Comparison of ENCODE assay signal across 24 cellular contexts in genomic region chr1:31401241-31401640, GRCh38. TPM values are rescaled to one million over a fixed set of nuclear protein-coding genes. Genes with fewer than 3 reads are reported as not detected.
DNase-seq lines count a peak whose midpoint lies in the region; ATAC-seq and TF ChIP-seq lines count a peak whose summit lies in the region.
"Had no signal": no experiment of that assay in that cellular context is flagged by ENCODE, and none has a peak within 500 bp of the region (broad histone marks: within the 10 kb centered on the region; RNA-seq: fewer than 3 reads in every experiment).

No MANE protein-coding gene starts in this region.

- no peaks in the 10 kb centered on the region for H3K4me1 ChIP-seq in breast epithelium
- peaks cover 18% of the 10 kb centered on the region for H3K4me1 ChIP-seq in adipocyte (ENCODE audit: control insufficient read depth, insufficient read depth, low read length)
- H3K4me1 ChIP-seq: adrenal gland, upper lobe of right lung had no signal

- POLR2A ChIA-PET in MCF 10A (lab: Yijun Ruan, JAX), result no interaction called here

- TF ChIP-seq POLR2A in breast epithelium (IDR thresholded peaks at IDR 0.05), result no peak

- no peaks in the 10 kb centered on the region for H3K27me3 Mint-ChIP-seq in MCF 10A (ENCODE audit: insufficient read depth, unreplicated experiment)
- peaks cover 0 to 7% (median 3%) of the 10 kb centered on the region in 3 donors for H3K27me3 Mint-ChIP-seq in CD14-positive monocyte (ENCODE audit: low read depth in 3 of 3)

- no peak for DNase-seq in MCF 10A (ENCODE audit: unreplicated experiment)
- no peak for DNase-seq in breast epithelium (ENCODE audit: low spot score in 2 of 2)
- DNase-seq in adipocyte (ENCODE audit: low read depth), result peak; percentile 14
- no peak for DNase-seq in epithelial cell of proximal tubule (ENCODE audit: low read depth)
- DNase-seq in CD14-positive monocyte (ENCODE audit: low spot score), result no peak
- DNase-seq in GM13976 (ENCODE audit: low spot score), result no peak
- no peak for DNase-seq in GM13977 (ENCODE audit: low spot score)
- DNase-seq: activated CD8-positive, alpha-beta T cell treated with anti-CD3 and anti-CD28 coated beads, Interleukin-2, amount 10 ng/mL, durations not matched to agents 7 days and 5 days; adrenal gland; COR-L47; DMS79; head of caudate nucleus; NCI-H1417 treated with DMSO at 0.1 percent for 48 hours; NCI-H2081 treated with DMSO at 0.1 percent for 48 hours; nucleus accumbens; SHP77 treated with DMSO at 0.1 percent for 48 hours; T-cell; upper lobe of right lung had no signal

- TF ChIP-seq CTCF in MCF 10A (IDR thresholded peaks at IDR 0.05; ENCODE audit: unreplicated experiment) (peak; percentile 7), breast epithelium (IDR thresholded peaks at IDR 0.05) (no peak), epithelial cell of proximal tubule (conservative IDR thresholded peaks at IDR 0.05; ENCODE audit: low read depth, low read length) (peak; percentile 2), CD14-positive monocyte (IDR thresholded peaks at IDR 0.05) (no peak), GM13976 (IDR thresholded peaks at IDR 0.05; ENCODE audit: borderline replicate concordance, control extremely low read depth, extremely low read depth, insufficient read depth, missing control alignments) (no peak), GM13977 (IDR thresholded peaks at IDR 0.05; ENCODE audit: extremely low read depth, insufficient read depth, missing control alignments) (no peak)

- H3K27ac Mint-ChIP-seq in MCF 10A (ENCODE audit: low read depth, unreplicated experiment) (no peak overlapping the region), CD14-positive monocyte (no peak overlapping the region)
- H3K27ac Mint-ChIP-seq: activated CD8-positive, alpha-beta T cell treated with anti-CD3 and anti-CD28 coated beads, Interleukin-2, amount 10 ng/mL, durations not matched to agents 7 days and 5 days; T-cell had no signal

- H3K36me3 Mint-ChIP-seq in MCF 10A (ENCODE audit: insufficient read depth, unreplicated experiment), result no peaks in the 10 kb centered on the region
- H3K36me3 Mint-ChIP-seq in CD14-positive monocyte, result no peaks in the 10 kb centered on the region
- H3K36me3 Mint-ChIP-seq: T-cell had no signal

- H3K9me3 Mint-ChIP-seq in MCF 10A (ENCODE audit: unreplicated experiment) (no peaks in the 10 kb centered on the region), CD14-positive monocyte (no peaks in the 10 kb centered on the region)
- H3K9me3 Mint-ChIP-seq: T-cell had no signal

- H3K27me3 ChIP-seq in breast epithelium, result no peaks in the 10 kb centered on the region
- H3K27me3 ChIP-seq in adipocyte (replicated peaks; ENCODE audit: control insufficient read depth, insufficient read depth, low read length), result no peaks in the 10 kb centered on the region
- H3K27me3 ChIP-seq: adrenal gland, BLaER1, cardiac muscle cell, upper lobe of right lung had no signal

- H3K9ac ChIP-seq in adipocyte (ENCODE audit: low read length), result no peak overlapping the region
- H3K9ac ChIP-seq: BLaER1 had no signal

- intact Hi-C loops in MCF 10A (cut with micrococcal nuclease) (no loop called here), breast epithelium (cut with DNase I; ENCODE audit: low total_unique reads) (no loop called here), CD14-positive monocyte (cut with micrococcal nuclease) (no loop called here)

- H3K36me3 ChIP-seq in breast epithelium (no peaks in the 10 kb centered on the region), adipocyte (ENCODE audit: control insufficient read depth, insufficient read depth, low read length, severe bottlenecking) (no peaks in the 10 kb centered on the region)
- H3K36me3 ChIP-seq: adrenal gland, BLaER1, cardiac muscle cell, upper lobe of right lung had no signal

- CTCF ChIA-PET in MCF 10A (lab: Yijun Ruan, JAX), result interaction anchor here (9.7 kb wide), 1 partner anchor 20 kb away, joined by 238 read pairs; no protein-coding TSS in a partner anchor

- H3K27ac ChIP-seq in breast epithelium, result no peak overlapping the region
- H3K27ac ChIP-seq: adrenal gland, BLaER1, cardiac muscle cell, upper lobe of right lung had no signal

- ATAC-seq in GM18519 (IDR thresholded peaks at IDR 0.05; ENCODE audit: low FRiP score, unreplicated experiment), result no peak
- ATAC-seq: activated CD4-positive, CD25-positive, alpha-beta regulatory T cell treated with anti-CD3 and anti-CD28 coated beads, Interleukin-2, amount 50 U/mL, for 24 hours; activated CD8-positive, alpha-beta T cell treated with anti-CD3 and anti-CD28 coated beads, Interleukin-2, amount 10 ng/mL, durations not matched to agents 7 days and 5 days; T-cell; upper lobe of right lung had no signal

- BruUV-seq in MCF 10A (replicated peaks; lab: Mats Ljungman, UMichigan), result no TSS peak

- H3K4me3 ChIP-seq in breast epithelium, result no peak overlapping the region
- H3K4me3 ChIP-seq in adipocyte (ENCODE audit: low read length), result no peak overlapping the region
- H3K4me3 ChIP-seq in epithelial cell of proximal tubule (ENCODE audit: low read depth, low read length), result no peak overlapping the region
- H3K4me3 ChIP-seq: adrenal gland, BLaER1, cardiac muscle cell, upper lobe of right lung had no signal

- in situ Hi-C loops in GM13976 (cut with MboI; ENCODE audit: low sequenced_read_pairs, unreplicated experiment), result no loop called here
- in situ Hi-C loops in GM13977 (cut with MboI; ENCODE audit: low pct_unique_long_range_greater_than_20kb, low sequenced_read_pairs, unreplicated experiment), result no loop called here

- H3K9me3 ChIP-seq in breast epithelium (no peaks in the 10 kb centered on the region), adipocyte (ENCODE audit: control insufficient read depth, low read length) (no peaks in the 10 kb centered on the region)
- H3K9me3 ChIP-seq: adrenal gland, BLaER1, upper lobe of right lung had no signal

- H3K4me1 Mint-ChIP-seq in MCF 10A (ENCODE audit: insufficient read depth, unreplicated experiment), result peaks cover 29% of the 10 kb centered on the region
- peaks cover 30% of the 10 kb centered on the region for H3K4me1 Mint-ChIP-seq in CD14-positive monocyte
- H3K4me1 Mint-ChIP-seq: T-cell had no signal

- H3K4me3 Mint-ChIP-seq in MCF 10A (ENCODE audit: unreplicated experiment), result no peak overlapping the region
- H3K4me3 Mint-ChIP-seq in CD14-positive monocyte, result no peak overlapping the region
- H3K4me3 Mint-ChIP-seq: activated CD8-positive, alpha-beta T cell treated with anti-CD3 and anti-CD28 coated beads, Interleukin-2, amount 10 ng/mL, durations not matched to agents 7 days and 5 days; T-cell had no signal

RNA-seq across cellular contexts. Expression of gene SERINC2, which starts 11.8 kb away (rescaled TPM):
- total RNA-seq in MCF 10A (2022), result 117 and 140 TPM in 2 replicates
- total RNA-seq in breast epithelium, result 10 to 100 TPM; 10.4 to 50.6 (median 30.5) TPM
- 45.8 and 56.3 TPM in 2 replicates for total RNA-seq in epithelial cell of proximal tubule
- 1 to 10 TPM; 4.1 to 7.8 TPM for polyA plus RNA-seq in CD14-positive monocyte

RNA-seq across cellular contexts. Expression of gene FABP3, which starts 28.4 kb away (rescaled TPM):
- not detected in 2 replicates for total RNA-seq in MCF 10A (2022)
- total RNA-seq in breast epithelium, result 10 to 100 TPM in 2 of 3 donors, 1 to 10 TPM in 1; 7.9 to 15.5 (median 15.0) TPM
- 10.2 and 21.7 TPM in 2 replicates for total RNA-seq in epithelial cell of proximal tubule
- polyA plus RNA-seq in CD14-positive monocyte, result not detected
- total RNA-seq: A673; activated CD8-positive, alpha-beta T cell treated with anti-CD3 and anti-CD28 coated beads, Interleukin-2, amount 10 ng/mL, durations not matched to agents 7 days and 5 days; NCI-H460 had no signal

Comparison
In these comparisons a context has a peak if more than half of its experiments do, and no peak if none do; other contexts are left out.
1. CTCF ChIP-seq: peak in MCF 10A (single experiment) and epithelial cell of proximal tubule (single experiment); none in breast epithelium (0 of 3), CD14-positive monocyte (single experiment), GM13976 (single experiment) and GM13977 (single experiment).